12 cellular contexts compared by ENCODE assay signal in genomic region chr5:2207966-2208544, GRCh38.
DNase-seq lines count a peak whose midpoint lies in the region; ATAC-seq and TF ChIP-seq lines count a peak whose summit lies in the region.
"Had no signal": no experiment of that assay in that cellular context is flagged by ENCODE, and none has a peak within 500 bp of the region (broad histone marks: within the 10 kb centered on the region; RNA-seq: fewer than 3 reads in every experiment).

No MANE protein-coding gene starts in this region.

- H3K4me2 ChIP-seq in neural progenitor cell = no peak overlapping the region

- no peak overlapping the region for H3K9ac ChIP-seq in neural progenitor cell

- H3K27ac ChIP-seq in neural progenitor cell = no peak overlapping the region
- H3K27ac ChIP-seq: HL-60 had no signal

- H3K36me3 Mint-ChIP-seq in neural progenitor cell = no peaks in the 10 kb centered on the region

- H3K27ac Mint-ChIP-seq in neural progenitor cell = peak overlapping the region; percentile 100

- no peaks in the 10 kb centered on the region for H3K36me3 ChIP-seq in neural progenitor cell

- no peak overlapping the region for H2AFZ ChIP-seq in neural progenitor cell (replicated peaks)

- peak; percentile 79 for TF ChIP-seq CTCF in neural progenitor cell (IDR thresholded peaks at IDR 0.05)

- ATAC-seq in HG03521 (IDR thresholded peaks at IDR 0.05; ENCODE audit: unreplicated experiment) (no peak), HG03135 (IDR thresholded peaks at IDR 0.05; ENCODE audit: unreplicated experiment) (no peak)
- ATAC-seq: activated CD4-positive, CD25-positive, alpha-beta regulatory T cell treated with anti-CD3 and anti-CD28 coated beads, Interleukin-2, amount 50 U/mL, for 24 hours; GM12878 had no signal

- H4K20me1 ChIP-seq in neural progenitor cell (ENCODE audit: low read depth) = peaks cover 20% of the 10 kb centered on the region

- DNase-seq in NCI-H2196 (lab: John Stamatoyannopoulos, UW; ENCODE audit: unreplicated experiment) = peak; percentile 17
- no peak for DNase-seq in NCI-H2196 treated with DMSO at 0.1 percent for 48 hours (lab: John Stamatoyannopoulos, UW; ENCODE audit: unreplicated experiment)
- peak; percentile 24 to 69 for DNase-seq in NCI-H526 (lab: John Stamatoyannopoulos, UW)
- peak; percentile 7 for DNase-seq in cerebellar cortex (ENCODE audit: low spot score)
- DNase-seq in neural progenitor cell (ENCODE audit: low spot score) = peak; percentile 87
- no peak for DNase-seq in activated effector memory CD4-positive, alpha-beta T cell treated with Interleukin-2 at 50 U/mL for 16 hours
- DNase-seq: stimulated activated naive CD4-positive, alpha-beta T cell had no signal

- no peak overlapping the region for H3K4me3 Mint-ChIP-seq in neural progenitor cell

- no peaks in the 10 kb centered on the region for H3K9me3 Mint-ChIP-seq in neural progenitor cell

- H3K79me2 ChIP-seq in neural progenitor cell (ENCODE audit: low read depth) = no peaks in the 10 kb centered on the region

- H3K27me3 ChIP-seq in neural progenitor cell = peaks cover 72% of the 10 kb centered on the region

- H3K9me3 ChIP-seq in neural progenitor cell (ENCODE audit: low read depth) = no peaks in the 10 kb centered on the region

- H3F3A ChIP-seq in neural progenitor cell (ENCODE audit: low read depth) = no peaks in the 10 kb centered on the region

- no peak overlapping the region for H3K4me3 ChIP-seq in neural progenitor cell
- H3K4me3 ChIP-seq: GM12878 had no signal

- H3K27me3 Mint-ChIP-seq in neural progenitor cell (ENCODE audit: insufficient read depth, low read depth) = peaks cover 11% of the 10 kb centered on the region

- H3K4me1 Mint-ChIP-seq in neural progenitor cell = peaks cover 51% of the 10 kb centered on the region

- peaks cover 7% of the 10 kb centered on the region for H3K4me1 ChIP-seq in neural progenitor cell

Comparison
In these comparisons a context has a peak if more than half of its experiments do, and no peak if none do; other contexts are left out.
1. DNase-seq: peak in NCI-H2196 (single experiment), NCI-H526 (2 of 2), cerebellar cortex (single experiment) and neural progenitor cell (single experiment); none in NCI-H2196 treated with DMSO at 0.1 percent for 48 hours (single experiment) and activated effector memory CD4-positive, alpha-beta T cell treated with Interleukin-2 at 50 U/mL for 16 hours (single experiment).